Comparison of ENCODE assay signal across 1 cellular context in the genomic region with DNA sequence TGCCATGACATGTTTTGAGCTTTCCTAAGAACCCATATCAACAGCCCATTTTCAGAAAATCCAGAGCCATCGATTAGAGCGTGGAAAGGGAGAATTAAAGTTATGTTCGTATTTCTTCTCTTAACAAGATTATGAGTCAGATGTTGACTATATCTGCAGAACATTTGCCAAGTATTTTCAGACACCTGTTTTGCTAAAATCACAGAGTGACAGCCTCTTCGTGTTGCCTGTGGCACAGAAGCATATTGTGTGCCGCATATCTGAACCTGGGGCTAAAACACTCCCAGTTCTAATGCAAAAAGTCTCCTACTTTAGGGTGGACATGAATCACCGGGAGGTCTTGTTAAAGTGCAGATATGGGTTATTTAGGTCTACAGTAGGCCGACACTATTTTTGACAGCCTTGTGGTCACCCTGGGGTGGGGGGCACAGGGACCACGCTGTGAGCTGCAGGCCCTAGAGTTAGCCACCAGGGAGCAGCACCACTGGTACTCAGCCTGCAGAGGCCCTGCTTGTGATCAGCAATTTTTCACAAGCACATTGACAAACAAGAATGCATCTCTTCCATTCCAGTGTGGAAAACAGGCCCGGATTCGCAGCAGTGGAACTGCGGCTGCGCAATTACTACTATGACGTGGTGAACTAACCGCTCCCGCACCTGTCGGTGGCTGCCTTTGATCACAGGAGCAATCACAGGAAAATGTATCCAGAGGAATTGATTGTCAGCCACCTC.
TF ChIP-seq lines count a peak whose summit lies in the region.

No MANE protein-coding gene starts in this region.

TF ChIP-seq in H1, 55 proteins besides CTCF, POLR2A, EP300 and RAD21 (continued from another document):
- no peak for TF ChIP-seq CHD7 (IDR thresholded peaks at IDR 0.05; ENCODE audit: insufficient replicate concordance, low read length)
- TF ChIP-seq YY1 (IDR thresholded peaks at IDR 0.05; ENCODE audit: low read depth, low read length): peak; percentile 26; the same call in 1 of the 2 replicates
- no peak for TF ChIP-seq CHD1 (IDR thresholded peaks at IDR 0.05; ENCODE audit: low read depth, low read length)
- peak in 1 of 2 experiments; percentile 76; a peak in 1 of 4 replicates for TF ChIP-seq HDAC2 (IDR thresholded peaks at IDR 0.05; ENCODE audit: borderline replicate concordance in 1 of 2, low read depth in 2 of 2, low read length in 2 of 2)
- peak; percentile 33; the same call in 1 of the 2 replicates for TF ChIP-seq MAFK (IDR thresholded peaks at IDR 0.05; ENCODE audit: low read depth, low read length)
